Comparison of ENCODE assay signal across 13 cellular contexts in genomic region chr5:107808671-107809137, GRCh38.
A peak's percentile ranks its signal among the peaks of the same experiment; 100 is the strongest.
DNase-seq lines count a peak whose midpoint lies in the region; ATAC-seq and TF ChIP-seq lines count a peak whose summit lies in the region.
"Had no signal": no experiment of that assay in that cellular context is flagged by ENCODE, and none has a peak within 500 bp of the region (broad histone marks: within the 10 kb centered on the region; RNA-seq: fewer than 3 reads in every experiment).

No MANE protein-coding gene starts in this region.

- peak overlapping the region; percentile 5; the same call in 1 of the 2 replicates for H3K27ac ChIP-seq in HUES6 (ENCODE audit: low read depth, low read length)
- no peak overlapping the region for H3K27ac ChIP-seq in transverse colon
- H3K27ac ChIP-seq: thoracic aorta had no signal

- in situ Hi-C loops in transverse colon (cut with MboI; ENCODE audit: low pct_ligation_motif_present in 1 of 4, low pct_unique_long_range_greater_than_20kb in 1 of 4, low sequenced_read_pairs in 3 of 4): no loop called here

- peak; percentile 87 for DNase-seq in BE2C
- peak; percentile 68 for DNase-seq in NT2/D1 (ENCODE audit: low read depth, low spot score)
- peak; percentile 97 for DNase-seq in iPS-NIHi7 (ENCODE audit: extremely low spot score)
- DNase-seq in transverse colon: no peak
- DNase-seq in OCI-M1 (lab: John Stamatoyannopoulos, UW): no peak
- DNase-seq: activated CD8-positive, alpha-beta memory T cell treated with anti-CD3 and anti-CD28 coated beads, Interleukin-2, amount 10 ng/mL, durations not matched to agents 7 days and 5 days; effector CD4-positive, alpha-beta T cell; midbrain had no signal

- no peaks in the 10 kb centered on the region for H3K36me3 ChIP-seq in BE2C
- H3K36me3 ChIP-seq in HUES6 (ENCODE audit: control insufficient read depth, insufficient read depth, low read length): no peaks in the 10 kb centered on the region
- no peaks in the 10 kb centered on the region for H3K36me3 ChIP-seq in NT2/D1 (ENCODE audit: insufficient read depth, insufficient read length, low read length)
- no peaks in the 10 kb centered on the region for H3K36me3 ChIP-seq in transverse colon
- H3K36me3 ChIP-seq: thoracic aorta had no signal

- intact Hi-C loops in transverse colon (cut with DNase I; ENCODE audit: low total_unique reads): no loop called here

- H3K4me1 ChIP-seq in BE2C (peaks cover 48% of the 10 kb centered on the region), HUES6 (ENCODE audit: control insufficient read depth, insufficient read depth, low read length) (peaks cover 60% of the 10 kb centered on the region), NT2/D1 (ENCODE audit: insufficient read depth, insufficient read length) (peaks cover 4% of the 10 kb centered on the region), transverse colon (no peaks in the 10 kb centered on the region)

- no peak for TF ChIP-seq EP300 in transverse colon (IDR thresholded peaks at IDR 0.05; ENCODE audit: low read depth)

- H3K4me3 ChIP-seq in BE2C (ENCODE audit: low read depth, low read length) (peak overlapping the region; percentile 12), HUES6 (ENCODE audit: low read depth, low read length) (peak overlapping the region; percentile 32), NT2/D1 (ENCODE audit: insufficient read length, low read depth) (no peak overlapping the region), transverse colon (no peak overlapping the region)
- H3K4me3 ChIP-seq: thoracic aorta had no signal

- H3K9me3 ChIP-seq in BE2C (no peaks in the 10 kb centered on the region), HUES6 (ENCODE audit: control insufficient read depth, insufficient read depth, low read depth, low read length) (no peaks in the 10 kb centered on the region), NT2/D1 (ENCODE audit: insufficient read depth, low read length) (no peaks in the 10 kb centered on the region), transverse colon (no peaks in the 10 kb centered on the region)
- H3K9me3 ChIP-seq: thoracic aorta had no signal

- H3K27me3 ChIP-seq in BE2C: no peaks in the 10 kb centered on the region
- H3K27me3 ChIP-seq in HUES6 (ENCODE audit: control insufficient read depth, insufficient read depth, low read length): no peaks in the 10 kb centered on the region
- H3K27me3 ChIP-seq in NT2/D1 (ENCODE audit: insufficient read depth, insufficient read length): no peaks in the 10 kb centered on the region
- H3K27me3 ChIP-seq in transverse colon: no peaks in the 10 kb centered on the region

- TF ChIP-seq POLR2A in transverse colon (IDR thresholded peaks at IDR 0.05): no peak

- peak overlapping the region; percentile 16 for H3K9ac ChIP-seq in HUES6 (ENCODE audit: low read length)
- H3K9ac ChIP-seq in NT2/D1 (ENCODE audit: insufficient read length, low read depth): peak overlapping the region; percentile 42

- TF ChIP-seq CTCF in BE2C (IDR thresholded peaks at IDR 0.05; ENCODE audit: low read depth, low read length) (no peak), transverse colon (IDR thresholded peaks at IDR 0.05) (no peak)

- 73 to 79% methylated on average over 4 to 7 of the region's 7 CpGs for whole genome bisulfite sequencing in transverse colon (ENCODE audit: low coverage in 1 of 2), 2 donors

- ATAC-seq in GM18907 (IDR thresholded peaks at IDR 0.05; ENCODE audit: unreplicated experiment): no peak
- ATAC-seq in HG03457 (IDR thresholded peaks at IDR 0.05; ENCODE audit: unreplicated experiment): no peak
- ATAC-seq: activated CD8-positive, alpha-beta memory T cell treated with anti-CD3 and anti-CD28 coated beads, Interleukin-2, amount 10 ng/mL, durations not matched to agents 7 days and 5 days; sciatic nerve had no signal

Comparison
In these comparisons a context has a peak if more than half of its experiments do, and no peak if none do; other contexts are left out.
1. DNase-seq: peak in BE2C (single experiment), NT2/D1 (single experiment) and iPS-NIHi7 (single experiment); none in transverse colon (single experiment) and OCI-M1 (single experiment).
2. H3K4me3 ChIP-seq: peak in BE2C (single experiment) and HUES6 (single experiment); none in NT2/D1 (single experiment) and transverse colon (0 of 4).